1 cellular context compared by ENCODE assay signal in genomic region chr1:117059678-117060440, GRCh38.
TF ChIP-seq lines count a peak whose summit lies in the region.

Gene TTF2 (plus strand): TSS chr1:117060326. CDS start chr1:117060347, 21 bp downstream.

TF ChIP-seq in HEK293, 187 proteins besides CTCF, POLR2A, EP300 and RAD21 (continued from another document):
- TF ChIP-seq ZBTB26 (tag by site-specific recombination; optimal IDR thresholded peaks at IDR 0.05) (peak; percentile 79), ZNF549 (tag by site-specific recombination; IDR thresholded peaks at IDR 0.05) (no peak), ZBTB6 (tag by site-specific recombination; IDR thresholded peaks at IDR 0.05) (peak; percentile 76), ZNF560 (tag by site-specific recombination; IDR thresholded peaks at IDR 0.05; ENCODE audit: borderline replicate concordance) (no peak), ZNF561 (tag by site-specific recombination; IDR thresholded peaks at IDR 0.05; ENCODE audit: borderline replicate concordance) (peak; percentile 82; the same call in 1 of the 2 replicates), ZNF600 (tag by site-specific recombination; IDR thresholded peaks at IDR 0.05) (peak; percentile 83), ZNF2 (tag by site-specific recombination; IDR thresholded peaks at IDR 0.05) (peak; percentile 89; the same call in 1 of the 2 replicates), ZFP69B (tag by site-specific recombination; IDR thresholded peaks at IDR 0.05) (no peak), ZNF114 (tag by site-specific recombination; IDR thresholded peaks at IDR 0.05) (no peak), PBX3 (CRISPR knock-in tag; IDR thresholded peaks at IDR 0.05) (no peak), ZNF274 (IDR thresholded peaks at IDR 0.05; ENCODE audit: low read length) (no peak), ZNF274 (tag by site-specific recombination; IDR thresholded peaks at IDR 0.05; ENCODE audit: borderline replicate concordance) (no peak), ZNF785 (tag by site-specific recombination; IDR thresholded peaks at IDR 0.05) (no peak), ZSCAN30 (tag by site-specific recombination; IDR thresholded peaks at IDR 0.05) (peak; percentile 85; the same call in 1 of the 2 replicates), ZNF174 (tag by site-specific recombination; IDR thresholded peaks at IDR 0.05) (no peak), KLF8 (tag by site-specific recombination; IDR thresholded peaks at IDR 0.05) (no peak; the same call in none of the 2 replicates), ZNF768 (tag by site-specific recombination; IDR thresholded peaks at IDR 0.05) (peak; percentile 80; the same call in 1 of the 2 replicates), PRDM10 (tag by site-specific recombination; IDR thresholded peaks at IDR 0.05) (peak; percentile 53), ZIC2 (tag by site-specific recombination; IDR thresholded peaks at IDR 0.05) (peak; percentile 54; the same call in 1 of the 2 replicates), ZNF660 (tag by site-specific recombination; IDR thresholded peaks at IDR 0.05) (peak; percentile 88), ZNF37A (tag by site-specific recombination; IDR thresholded peaks at IDR 0.05) (no peak), GFI1B (tag by site-specific recombination; IDR thresholded peaks at IDR 0.05) (no peak), KLF7 (tag by site-specific recombination; IDR thresholded peaks at IDR 0.05; ENCODE audit: borderline replicate concordance) (no peak)
- TF ChIP-seq, protein P1, sequence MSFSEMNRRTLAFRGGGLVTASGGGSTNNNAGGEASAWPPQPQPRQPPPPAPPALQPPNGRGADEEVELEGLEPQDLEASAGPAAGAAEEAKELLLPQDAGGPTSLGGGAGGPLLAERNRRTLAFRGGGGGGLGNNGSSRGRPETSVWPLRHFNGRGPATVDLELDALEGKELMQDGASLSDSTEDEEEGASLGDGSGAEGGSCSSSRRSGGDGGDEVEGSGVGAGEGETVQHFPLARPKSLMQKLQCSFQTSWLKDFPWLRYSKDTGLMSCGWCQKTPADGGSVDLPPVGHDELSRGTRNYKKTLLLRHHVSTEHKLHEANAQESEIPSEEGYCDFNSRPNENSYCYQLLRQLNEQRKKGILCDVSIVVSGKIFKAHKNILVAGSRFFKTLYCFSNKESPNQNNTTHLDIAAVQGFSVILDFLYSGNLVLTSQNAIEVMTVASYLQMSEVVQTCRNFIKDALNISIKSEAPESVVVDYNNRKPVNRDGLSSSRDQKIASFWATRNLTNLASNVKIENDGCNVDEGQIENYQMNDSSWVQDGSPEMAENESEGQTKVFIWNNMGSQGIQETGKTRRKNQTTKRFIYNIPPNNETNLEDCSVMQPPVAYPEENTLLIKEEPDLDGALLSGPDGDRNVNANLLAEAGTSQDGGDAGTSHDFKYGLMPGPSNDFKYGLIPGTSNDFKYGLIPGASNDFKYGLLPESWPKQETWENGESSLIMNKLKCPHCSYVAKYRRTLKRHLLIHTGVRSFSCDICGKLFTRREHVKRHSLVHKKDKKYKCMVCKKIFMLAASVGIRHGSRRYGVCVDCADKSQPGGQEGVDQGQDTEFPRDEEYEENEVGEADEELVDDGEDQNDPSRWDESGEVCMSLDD (tag by site-specific recombination; IDR thresholded peaks at IDR 0.05), result peak; percentile 63
- TF ChIP-seq, protein P2, sequence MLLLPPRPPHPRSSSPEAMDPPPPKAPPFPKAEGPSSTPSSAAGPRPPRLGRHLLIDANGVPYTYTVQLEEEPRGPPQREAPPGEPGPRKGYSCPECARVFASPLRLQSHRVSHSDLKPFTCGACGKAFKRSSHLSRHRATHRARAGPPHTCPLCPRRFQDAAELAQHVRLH (tag by site-specific recombination; IDR thresholded peaks at IDR 0.05), result peak; percentile 53; the same call in 1 of the 2 replicates
- TF ChIP-seq, protein P3, sequence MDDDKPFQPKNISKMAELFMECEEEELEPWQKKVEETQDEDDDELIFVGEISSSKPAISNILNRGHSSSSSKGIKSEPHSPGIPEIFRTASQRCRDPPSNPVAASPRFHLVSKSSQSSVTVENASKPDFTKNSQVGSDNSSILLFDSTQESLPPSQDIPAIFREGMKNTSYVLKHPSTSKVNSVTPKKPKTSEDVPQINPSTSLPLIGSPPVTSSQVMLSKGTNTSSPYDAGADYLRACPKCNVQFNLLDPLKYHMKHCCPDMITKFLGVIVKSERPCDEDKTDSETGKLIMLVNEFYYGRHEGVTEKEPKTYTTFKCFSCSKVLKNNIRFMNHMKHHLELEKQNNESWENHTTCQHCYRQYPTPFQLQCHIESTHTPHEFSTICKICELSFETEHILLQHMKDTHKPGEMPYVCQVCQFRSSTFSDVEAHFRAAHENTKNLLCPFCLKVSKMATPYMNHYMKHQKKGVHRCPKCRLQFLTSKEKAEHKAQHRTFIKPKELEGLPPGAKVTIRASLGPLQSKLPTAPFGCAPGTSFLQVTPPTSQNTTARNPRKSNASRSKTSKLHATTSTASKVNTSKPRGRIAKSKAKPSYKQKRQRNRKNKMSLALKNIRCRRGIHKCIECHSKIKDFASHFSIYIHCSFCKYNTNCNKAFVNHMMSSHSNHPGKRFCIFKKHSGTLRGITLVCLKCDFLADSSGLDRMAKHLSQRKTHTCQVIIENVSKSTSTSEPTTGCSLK (tag by site-specific recombination; IDR thresholded peaks at IDR 0.05), result no peak
